ENCODE assay signal across 28 cellular contexts in the genomic region with DNA sequence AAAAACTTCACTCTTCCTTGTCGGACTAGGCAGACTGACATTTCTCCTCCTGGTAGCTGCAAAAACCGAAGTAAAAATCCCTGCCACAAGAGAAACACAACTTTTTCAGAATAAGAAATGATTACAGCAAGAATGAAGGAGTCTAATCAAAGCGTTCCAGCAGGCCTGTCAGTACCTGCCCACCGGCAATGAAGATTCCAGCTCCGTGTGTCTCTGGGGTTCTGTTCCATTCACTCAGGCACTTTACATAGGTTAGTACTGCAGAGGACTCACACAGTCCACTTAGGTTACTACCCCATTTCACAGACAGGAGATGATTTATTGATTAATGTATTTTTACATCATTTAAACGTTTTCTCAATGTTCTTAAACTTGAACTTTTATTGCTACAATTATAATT.
"Had no signal": no experiment of that assay in that cellular context is flagged by ENCODE, and none has a peak within 500 bp of the region (broad histone marks: within the 10 kb centered on the region; RNA-seq: fewer than 3 reads in every experiment).

No MANE protein-coding gene starts in this region.

- ATAC-seq: K562, Right ventricle myocardium inferior, T-cell had no signal

- H3K27ac Mint-ChIP-seq: IgD-negative memory B cell, T-cell had no signal

- H3K9ac ChIP-seq: KMS-11 had no signal

- H3K4me1 ChIP-seq: SJSA1 had no signal

- H3K27me3 ChIP-seq: SJSA1 had no signal

- H3K4me3 ChIP-seq: K562, SJSA1, SK-N-MC had no signal

- H3K4me1 Mint-ChIP-seq: IgD-negative memory B cell, T-cell had no signal

- H3K4me2 ChIP-seq: KMS-11 had no signal

- H3K27ac ChIP-seq: HL-60, KMS-11, SJSA1, SK-N-MC had no signal

- H3K36me3 Mint-ChIP-seq: IgD-negative memory B cell, T-cell had no signal

- FAIRE-seq: HTR-8/SVneo, K562, RCC 7860 had no signal

- H3K4me3 Mint-ChIP-seq: IgD-negative memory B cell, T-cell had no signal

- H3K9me3 Mint-ChIP-seq: T-cell had no signal

- H3K36me3 ChIP-seq: SJSA1 had no signal

- DNase-seq: Kasumi-1, MV-4-11, NCI-H1048, NCI-H1105, NCI-H1417, NCI-H1436 treated with DMSO at 0.1 percent for 48 hours, NCI-H1694, NCI-H187 treated with DMSO at 0.1 percent for 48 hours, NCI-H2029 treated with DMSO at 0.1 percent for 48 hours, NCI-H2171, NCI-H226, NCI-H446, NCI-H510A, NCI-H524 treated with DMSO at 0.1 percent for 48 hours, NCI-H69, NCI-H774, RPMI8226, SIG-M5, T-cell had no signal

- H3K9me3 ChIP-seq: SJSA1 had no signal
